In the genomic region with DNA sequence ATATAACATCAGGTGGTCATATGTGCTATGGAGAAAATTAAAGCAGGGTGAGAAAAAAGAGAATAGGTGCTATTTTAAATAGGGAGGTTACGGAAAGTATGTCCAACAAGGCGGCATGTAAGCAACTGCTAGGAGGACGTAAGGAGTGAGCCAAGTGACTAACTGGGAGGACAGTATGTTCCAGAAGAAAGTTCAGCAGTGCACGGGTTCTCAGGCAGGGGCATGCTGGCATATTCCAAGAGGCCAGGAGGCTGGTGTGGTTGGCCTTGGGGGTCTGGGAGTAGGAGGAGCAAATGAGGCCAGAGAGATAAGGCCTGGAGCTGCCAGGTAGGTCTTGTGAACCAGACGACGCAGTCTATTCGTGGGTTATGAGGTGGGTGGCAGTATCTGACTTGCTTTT, we compare ENCODE assay signal across 16 cellular contexts.
"Had no signal": no experiment of that assay in that cellular context is flagged by ENCODE, and none has a peak within 500 bp of the region (broad histone marks: within the 10 kb centered on the region; RNA-seq: fewer than 3 reads in every experiment).

No MANE protein-coding gene starts in this region.

- H3K4me1 ChIP-seq: prostate gland, uterus had no signal

- H3K9me3 Mint-ChIP-seq: immature natural killer cell; naive thymus-derived CD8-positive, alpha-beta T cell; T-helper 2 cell treated with Interferon-gamma antibody and Interleukin-4, amounts not matched to agents 5 μg/mL and 100 μg/mL, for 36 hours had no signal

- FAIRE-seq: colon, endothelial cell of umbilical vein had no signal

- DNase-seq: activated T-cell treated with anti-CD3 and anti-CD28 coated beads, Interleukin-2, amount 50 U/mL, for 1 hour; glutamatergic neuron; immature natural killer cell; left colon; naive thymus-derived CD8-positive, alpha-beta T cell; occipital lobe; stimulated activated CD4-positive, alpha-beta T cell treated with anti-CD3 and anti-CD28 coated beads, Interleukin-2, amount 100 ng/mL, for 48 hours; stimulated activated naive CD8-positive, alpha-beta T cell treated with anti-CD3 and anti-CD28 coated beads, Interleukin-15, Interleukin-2, amounts not matched to agents 100 U/mL and 50 U/mL, for 24 hours; thyroid gland had no signal

- H3K4me3 ChIP-seq: ascending aorta, cardiac muscle cell, prostate gland, thyroid gland, uterus had no signal

- H3K27me3 ChIP-seq: ascending aorta, cardiac muscle cell, thyroid gland, uterus had no signal

- ATAC-seq: left colon; naive thymus-derived CD8-positive, alpha-beta T cell had no signal

- H3K9me3 ChIP-seq: ascending aorta, prostate gland, thyroid gland, uterus had no signal

- H3K27ac ChIP-seq: ascending aorta, cardiac muscle cell, prostate gland, thyroid gland had no signal

- H3K27ac Mint-ChIP-seq: T-helper 2 cell treated with Interferon-gamma antibody and Interleukin-4, amounts not matched to agents 5 μg/mL and 100 μg/mL, for 36 hours had no signal

- H3K36me3 ChIP-seq: ascending aorta, cardiac muscle cell, prostate gland, thyroid gland, uterus had no signal

- H3K27me3 Mint-ChIP-seq: naive thymus-derived CD8-positive, alpha-beta T cell had no signal
